In the genomic region with DNA sequence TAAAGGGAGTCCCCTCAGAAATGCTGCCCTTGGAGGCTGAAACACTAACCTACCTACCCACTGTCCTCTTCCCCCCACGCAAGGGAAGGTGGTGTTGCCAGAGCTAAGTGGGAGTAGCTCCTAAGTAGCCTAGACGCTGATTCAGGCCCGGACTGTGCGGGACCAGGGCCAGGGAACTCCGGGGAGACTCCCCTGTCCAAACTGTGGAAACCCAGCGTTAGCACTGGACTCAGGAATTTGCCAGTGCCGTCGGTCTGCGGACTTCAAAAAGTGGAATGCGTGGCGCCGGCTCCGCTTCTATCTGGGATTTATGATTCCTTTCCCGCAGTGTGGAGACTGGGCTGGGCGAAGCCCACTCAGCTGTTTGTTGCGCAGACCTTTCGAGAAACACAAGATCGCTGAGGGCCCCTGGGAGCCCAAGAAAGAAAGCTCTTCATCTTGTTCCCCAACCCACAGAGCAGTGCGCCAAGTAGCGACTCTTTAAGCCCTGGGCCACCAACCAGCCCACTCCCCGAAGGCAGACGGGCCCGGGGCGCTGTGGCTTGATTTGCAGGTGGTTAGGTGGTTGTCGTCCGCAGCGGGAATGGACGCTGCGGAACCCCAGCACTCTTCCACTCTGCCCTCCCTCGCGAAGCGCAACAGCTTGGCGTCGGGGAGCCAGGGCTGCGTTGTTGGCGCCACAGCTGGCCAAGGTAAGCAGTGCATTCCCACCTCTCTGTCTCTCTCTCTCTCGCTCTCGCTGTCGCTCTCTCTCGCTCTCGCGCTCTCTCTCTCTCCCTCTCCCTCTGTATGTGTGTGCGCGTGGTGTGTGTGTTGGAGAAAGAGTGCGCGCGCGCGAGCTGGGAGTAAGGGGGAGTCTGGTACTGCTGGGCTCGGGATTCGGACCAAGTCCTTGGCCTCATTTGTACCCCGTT, we compare ENCODE assay signal across 8 cellular contexts. TPM values are rescaled to one million over a fixed set of nuclear protein-coding genes. Genes with fewer than 3 reads are reported as not detected.
DNase-seq lines count a peak whose midpoint lies in the region; ATAC-seq and TF ChIP-seq lines count a peak whose summit lies in the region.

No MANE protein-coding gene starts in this region.

- H3K9me3 ChIP-seq in neutrophil: no peaks in the 10 kb centered on the region
- peaks cover 0 to 3% (median 0%) of the 10 kb centered on the region in 5 donors for H3K9me3 ChIP-seq in subcutaneous abdominal adipose tissue (ENCODE audit: control insufficient read depth in 5 of 5, low read length in 5 of 5)

- H3K9ac ChIP-seq in subcutaneous abdominal adipose tissue (ENCODE audit: low read length in 5 of 5): no peak overlapping the region

- no peaks in the 10 kb centered on the region for H3K36me3 ChIP-seq in neutrophil
- no peaks in the 10 kb centered on the region for H3K36me3 ChIP-seq in subcutaneous abdominal adipose tissue (ENCODE audit: control insufficient read depth in 5 of 5, insufficient read depth in 5 of 5, low read length in 5 of 5)

- peaks cover 21 to 24% of the 10 kb centered on the region in 2 experiments for H3K4me1 ChIP-seq in neutrophil (ENCODE audit: control insufficient read depth in 1 of 2, insufficient read depth in 1 of 2, low read depth in 1 of 2, low read length in 1 of 2)
- H3K4me1 ChIP-seq in subcutaneous abdominal adipose tissue (ENCODE audit: control insufficient read depth in 5 of 5, insufficient read depth in 5 of 5, low read length in 5 of 5): peaks cover 0 to 26% (median 22%) of the 10 kb centered on the region in 5 donors

- H3K27ac ChIP-seq in neutrophil (no peak overlapping the region), subcutaneous abdominal adipose tissue (ENCODE audit: low read depth, low read length) (no peak overlapping the region)

- H3K4me3 ChIP-seq in fibroblast of villous mesenchyme (ENCODE audit: low read depth, low read length) (peak overlapping the region; percentile 6), neutrophil (ENCODE audit: low read depth in 1 of 2, low read length in 1 of 2) (peak overlapping the region; percentile 44 to 51), subcutaneous abdominal adipose tissue (ENCODE audit: low read depth in 1 of 5, low read length in 5 of 5) (peak overlapping the region; percentile 39 to 70 (median 56))

- DNase-seq in DMS 273 (lab: John Stamatoyannopoulos, UW; ENCODE audit: unreplicated experiment): peak; percentile 80
- no peak for DNase-seq in DMS 273 treated with DMSO at 0.1 percent for 48 hours (lab: John Stamatoyannopoulos, UW)
- peak; percentile 75 for DNase-seq in NCI-H524 treated with DMSO at 0.1 percent for 48 hours (lab: John Stamatoyannopoulos, UW)
- peak; percentile 55 for DNase-seq in activated T-helper 1 cell treated with Interleukin-2 at 50 U/mL for 16 hours (ENCODE audit: low read depth)
- peak; percentile 26 for DNase-seq in fibroblast of villous mesenchyme (ENCODE audit: low read depth)

- peak; percentile 86 for ATAC-seq in HG03066 (IDR thresholded peaks at IDR 0.05; ENCODE audit: low read depth, unreplicated experiment)

- H3K27me3 ChIP-seq in neutrophil: peaks cover 69% of the 10 kb centered on the region
- peaks cover 27 to 56% (median 39%) of the 10 kb centered on the region in 5 donors for H3K27me3 ChIP-seq in subcutaneous abdominal adipose tissue (ENCODE audit: control insufficient read depth in 5 of 5, insufficient read depth in 4 of 5, low read length in 5 of 5)

- TF ChIP-seq CTCF in fibroblast of villous mesenchyme (IDR thresholded peaks at IDR 0.05; ENCODE audit: insufficient read depth, low read depth, low read length) (no peak), neutrophil (IDR thresholded peaks at IDR 0.05) (no peak)

RNA-seq across cellular contexts. Expression of gene TMEM255A, which starts 2.0 kb away (rescaled TPM):
- total RNA-seq in fibroblast of villous mesenchyme: under 0.01 TPM in 1 of 2 replicates, not detected in the other

RNA-seq across cellular contexts. Expression of gene ATP1B4, which starts 52.7 kb away (rescaled TPM):
- total RNA-seq in fibroblast of villous mesenchyme: not detected in 2 replicates

RNA-seq across cellular contexts. Expression of gene ZBTB33, which starts 58.6 kb away (rescaled TPM):
- 12.9 and 20.3 TPM in 2 replicates for total RNA-seq in fibroblast of villous mesenchyme

Comparison
In these comparisons a context has a peak if more than half of its experiments do, and no peak if none do; other contexts are left out.
1. H3K4me3 ChIP-seq: peak in every context shown above with its lines; median percentile 56 in subcutaneous abdominal adipose tissue; 48 in neutrophil; 6 in fibroblast of villous mesenchyme.